ENCODE assay signal across 1 cellular context in the genomic region with DNA sequence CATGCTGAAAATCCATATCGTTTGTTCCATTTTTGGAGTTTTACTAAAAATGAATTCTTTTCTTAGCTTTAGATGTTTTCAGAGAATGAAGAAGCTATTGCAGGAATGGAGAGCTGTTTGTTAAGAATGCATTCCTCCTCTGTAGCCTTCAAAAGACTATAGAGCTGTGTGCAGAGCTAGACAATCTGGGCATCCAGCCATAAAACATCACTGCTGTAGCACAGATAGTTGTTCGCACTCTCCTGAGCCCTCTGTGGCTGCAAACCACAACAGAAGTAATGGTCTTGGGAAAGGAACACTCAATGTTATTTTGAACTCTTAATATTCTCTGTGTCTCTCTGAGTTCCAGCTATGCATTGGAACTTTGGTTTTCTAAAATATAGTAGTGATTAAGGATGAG.
TF ChIP-seq lines count a peak whose summit lies in the region.

No MANE protein-coding gene starts in this region.

TF ChIP-seq in K562, 482 proteins besides CTCF, POLR2A, EP300 and RAD21 (continued from another document and continues in another):
- TF ChIP-seq, protein P1, sequence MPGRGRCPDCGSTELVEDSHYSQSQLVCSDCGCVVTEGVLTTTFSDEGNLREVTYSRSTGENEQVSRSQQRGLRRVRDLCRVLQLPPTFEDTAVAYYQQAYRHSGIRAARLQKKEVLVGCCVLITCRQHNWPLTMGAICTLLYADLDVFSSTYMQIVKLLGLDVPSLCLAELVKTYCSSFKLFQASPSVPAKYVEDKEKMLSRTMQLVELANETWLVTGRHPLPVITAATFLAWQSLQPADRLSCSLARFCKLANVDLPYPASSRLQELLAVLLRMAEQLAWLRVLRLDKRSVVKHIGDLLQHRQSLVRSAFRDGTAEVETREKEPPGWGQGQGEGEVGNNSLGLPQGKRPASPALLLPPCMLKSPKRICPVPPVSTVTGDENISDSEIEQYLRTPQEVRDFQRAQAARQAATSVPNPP (IDR thresholded peaks at IDR 0.05; ENCODE audit: borderline replicate concordance, insufficient read depth, insufficient read length): no peak
- TF ChIP-seq ZKSCAN3 (CRISPR knock-in tag; IDR thresholded peaks at IDR 0.05) (no peak), ZNF165 (CRISPR knock-in tag; IDR thresholded peaks at IDR 0.05; ENCODE audit: borderline replicate concordance) (no peak), ELF2 (CRISPR knock-in tag; IDR thresholded peaks at IDR 0.05) (no peak), HNRNPUL1 (IDR thresholded peaks at IDR 0.05; ENCODE audit: low read length) (no peak), ZNF57 (CRISPR knock-in tag; IDR thresholded peaks at IDR 0.05) (no peak), ZNF23 (CRISPR knock-in tag; IDR thresholded peaks at IDR 0.05) (no peak), ZFPM2 (CRISPR knock-in tag; IDR thresholded peaks at IDR 0.05) (no peak), TCF3 (CRISPR knock-in tag; IDR thresholded peaks at IDR 0.05) (peak; percentile 71), MEF2D (tag; conservative IDR thresholded peaks at IDR 0.05; ENCODE audit: low read depth) (no peak), MCM5 (IDR thresholded peaks at IDR 0.05; ENCODE audit: low read depth) (no peak), CBFA2T3 (IDR thresholded peaks at IDR 0.05) (peak; percentile 68), BRD9 (IDR thresholded peaks at IDR 0.05; ENCODE audit: low read depth, partially characterized antibody) (no peak), KDM1A (IDR thresholded peaks at IDR 0.05) (peak; percentile 86 to 87), ELF4 (CRISPR knock-in tag; IDR thresholded peaks at IDR 0.05) (no peak), ZNF778 (CRISPR knock-in tag; IDR thresholded peaks at IDR 0.05) (no peak), ZNF146 (CRISPR knock-in tag; IDR thresholded peaks at IDR 0.05; ENCODE audit: unreplicated experiment) (no peak), CC2D1A (IDR thresholded peaks at IDR 0.05) (no peak), MYBL2 (IDR thresholded peaks at IDR 0.05; ENCODE audit: low read depth) (no peak), MYBL2 (CRISPR knock-in tag; IDR thresholded peaks at IDR 0.05; ENCODE audit: borderline replicate concordance) (no peak), ZBTB9 (CRISPR knock-in tag; IDR thresholded peaks at IDR 0.05) (no peak), ZNF561 (CRISPR knock-in tag; conservative IDR thresholded peaks at IDR 0.05) (no peak), ZNF551 (CRISPR knock-in tag; IDR thresholded peaks at IDR 0.05) (no peak), ZFP1 (CRISPR knock-in tag; IDR thresholded peaks at IDR 0.05) (no peak), CAMTA2 (CRISPR knock-in tag; conservative IDR thresholded peaks at IDR 0.05) (no peak), POLR2G (IDR thresholded peaks at IDR 0.05; ENCODE audit: low read depth, low read length) (no peak), ZNF24 (IDR thresholded peaks at IDR 0.05) (no peak), OTX1 (CRISPR knock-in tag; IDR thresholded peaks at IDR 0.05) (no peak), RFX1 (IDR thresholded peaks at IDR 0.05) (no peak), ARID1B (IDR thresholded peaks at IDR 0.05) (peak; percentile 62), GATA2 (CRISPR knock-in tag; IDR thresholded peaks at IDR 0.05) (no peak), AFF1 (IDR thresholded peaks at IDR 0.05; ENCODE audit: low read depth in 1 of 2, partially characterized antibody in 2 of 2) (no peak), ZNF79 (CRISPR knock-in tag; IDR thresholded peaks at IDR 0.05; ENCODE audit: low read depth) (no peak), EP400 (IDR thresholded peaks at IDR 0.05) (no peak), RAD51 (IDR thresholded peaks at IDR 0.05; ENCODE audit: borderline replicate concordance, low read depth) (no peak), ZNF140 (CRISPR knock-in tag; IDR thresholded peaks at IDR 0.05) (no peak), NR3C1 (CRISPR knock-in tag; IDR thresholded peaks at IDR 0.05) (no peak), CBFB (CRISPR knock-in tag; IDR thresholded peaks at IDR 0.05) (no peak), RHOXF2B (CRISPR knock-in tag; conservative IDR thresholded peaks at IDR 0.05) (no peak), ELF1 (tag; IDR thresholded peaks at IDR 0.05) (no peak), POLR2AphosphoS5 (IDR thresholded peaks at IDR 0.05; ENCODE audit: control insufficient read depth, insufficient read depth, low read depth, low read length) (peak; percentile 56), DNMT1 (IDR thresholded peaks at IDR 0.05) (no peak), SRSF1 (IDR thresholded peaks at IDR 0.05; ENCODE audit: low read depth, low read length) (no peak), SMARCE1 (IDR thresholded peaks at IDR 0.05) (0 out of 2 replicates have a peak, but pooled peaks have one; percentile 15), GTF2B (IDR thresholded peaks at IDR 0.05; ENCODE audit: extremely low read depth, insufficient read length) (no peak), RFX5 (IDR thresholded peaks at IDR 0.05; ENCODE audit: low read depth, low read length) (no peak), TCF15 (CRISPR knock-in tag; IDR thresholded peaks at IDR 0.05) (no peak), EZH2 (IDR thresholded peaks at IDR 0.05; ENCODE audit: borderline replicate concordance, low read depth, low read length) (no peak), XRCC4 (IDR thresholded peaks at IDR 0.05; ENCODE audit: extremely low read depth, insufficient read depth, insufficient read length) (no peak), RCOR1 (IDR thresholded peaks at IDR 0.05; ENCODE audit: borderline replicate concordance in 1 of 2, low read depth in 2 of 2, low read length in 2 of 2) (peak; percentile 66 to 90; a peak in 3 of 4 replicates), PRPF4 (IDR thresholded peaks at IDR 0.05; ENCODE audit: insufficient read depth, low read depth, low read length, poor library complexity, severe bottlenecking) (no peak)
- TF ChIP-seq, protein P2, sequence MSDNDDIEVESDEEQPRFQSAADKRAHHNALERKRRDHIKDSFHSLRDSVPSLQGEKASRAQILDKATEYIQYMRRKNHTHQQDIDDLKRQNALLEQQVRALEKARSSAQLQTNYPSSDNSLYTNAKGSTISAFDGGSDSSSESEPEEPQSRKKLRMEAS (CRISPR knock-in tag; IDR thresholded peaks at IDR 0.05): no peak
- TF ChIP-seq, protein P3, sequence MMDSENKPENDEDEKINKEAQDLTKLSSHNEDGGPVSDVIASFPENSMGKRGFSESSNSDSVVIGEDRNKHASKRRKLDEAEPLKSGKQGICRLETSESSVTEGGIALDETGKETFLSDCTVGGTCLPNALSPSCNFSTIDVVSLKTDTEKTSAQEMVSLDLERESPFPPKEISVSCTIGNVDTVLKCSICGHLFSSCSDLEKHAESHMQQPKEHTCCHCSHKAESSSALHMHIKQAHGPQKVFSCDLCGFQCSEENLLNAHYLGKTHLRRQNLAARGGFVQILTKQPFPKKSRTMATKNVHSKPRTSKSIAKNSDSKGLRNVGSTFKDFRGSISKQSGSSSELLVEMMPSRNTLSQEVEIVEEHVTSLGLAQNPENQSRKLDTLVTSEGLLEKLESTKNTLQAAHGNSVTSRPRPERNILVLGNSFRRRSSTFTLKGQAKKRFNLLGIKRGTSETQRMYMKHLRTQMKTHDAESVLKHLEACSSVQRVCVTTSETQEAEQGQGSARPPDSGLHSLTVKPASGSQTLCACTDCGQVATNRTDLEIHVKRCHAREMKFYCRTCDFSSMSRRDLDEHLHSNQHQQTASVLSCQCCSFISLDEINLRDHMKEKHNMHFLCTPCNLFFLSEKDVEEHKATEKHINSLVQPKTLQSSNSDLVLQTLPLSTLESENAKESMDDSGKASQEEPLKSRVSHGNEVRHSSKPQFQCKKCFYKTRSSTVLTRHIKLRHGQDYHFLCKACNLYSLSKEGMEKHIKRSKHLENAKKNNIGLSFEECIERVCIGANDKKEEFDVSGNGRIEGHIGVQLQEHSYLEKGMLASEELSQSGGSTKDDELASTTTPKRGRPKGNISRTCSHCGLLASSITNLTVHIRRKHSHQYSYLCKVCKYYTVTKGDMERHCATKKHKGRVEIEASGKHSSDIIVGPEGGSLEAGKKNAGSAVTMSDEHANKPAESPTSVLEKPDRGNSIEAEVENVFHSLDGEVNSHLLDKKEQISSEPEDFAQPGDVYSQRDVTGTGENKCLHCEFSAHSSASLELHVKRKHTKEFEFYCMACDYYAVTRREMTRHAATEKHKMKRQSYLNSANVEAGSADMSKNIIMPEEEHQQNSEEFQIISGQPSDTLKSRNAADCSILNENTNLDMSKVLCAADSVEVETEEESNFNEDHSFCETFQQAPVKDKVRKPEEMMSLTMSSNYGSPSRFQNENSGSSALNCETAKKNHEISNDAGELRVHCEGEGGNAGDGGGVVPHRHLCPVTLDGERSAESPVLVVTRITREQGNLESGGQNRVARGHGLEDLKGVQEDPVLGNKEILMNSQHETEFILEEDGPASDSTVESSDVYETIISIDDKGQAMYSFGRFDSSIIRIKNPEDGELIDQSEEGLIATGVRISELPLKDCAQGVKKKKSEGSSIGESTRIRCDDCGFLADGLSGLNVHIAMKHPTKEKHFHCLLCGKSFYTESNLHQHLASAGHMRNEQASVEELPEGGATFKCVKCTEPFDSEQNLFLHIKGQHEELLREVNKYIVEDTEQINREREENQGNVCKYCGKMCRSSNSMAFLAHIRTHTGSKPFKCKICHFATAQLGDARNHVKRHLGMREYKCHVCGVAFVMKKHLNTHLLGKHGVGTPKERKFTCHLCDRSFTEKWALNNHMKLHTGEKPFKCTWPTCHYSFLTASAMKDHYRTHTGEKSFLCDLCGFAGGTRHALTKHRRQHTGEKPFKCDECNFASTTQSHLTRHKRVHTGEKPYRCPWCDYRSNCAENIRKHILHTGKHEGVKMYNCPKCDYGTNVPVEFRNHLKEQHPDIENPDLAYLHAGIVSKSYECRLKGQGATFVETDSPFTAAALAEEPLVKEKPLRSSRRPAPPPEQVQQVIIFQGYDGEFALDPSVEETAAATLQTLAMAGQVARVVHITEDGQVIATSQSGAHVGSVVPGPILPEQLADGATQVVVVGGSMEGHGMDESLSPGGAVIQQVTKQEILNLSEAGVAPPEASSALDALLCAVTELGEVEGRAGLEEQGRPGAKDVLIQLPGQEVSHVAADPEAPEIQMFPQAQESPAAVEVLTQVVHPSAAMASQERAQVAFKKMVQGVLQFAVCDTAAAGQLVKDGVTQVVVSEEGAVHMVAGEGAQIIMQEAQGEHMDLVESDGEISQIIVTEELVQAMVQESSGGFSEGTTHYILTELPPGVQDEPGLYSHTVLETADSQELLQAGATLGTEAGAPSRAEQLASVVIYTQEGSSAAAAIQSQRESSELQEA (IDR thresholded peaks at IDR 0.05; ENCODE audit: low read depth): no peak
- TF ChIP-seq, protein P4, sequence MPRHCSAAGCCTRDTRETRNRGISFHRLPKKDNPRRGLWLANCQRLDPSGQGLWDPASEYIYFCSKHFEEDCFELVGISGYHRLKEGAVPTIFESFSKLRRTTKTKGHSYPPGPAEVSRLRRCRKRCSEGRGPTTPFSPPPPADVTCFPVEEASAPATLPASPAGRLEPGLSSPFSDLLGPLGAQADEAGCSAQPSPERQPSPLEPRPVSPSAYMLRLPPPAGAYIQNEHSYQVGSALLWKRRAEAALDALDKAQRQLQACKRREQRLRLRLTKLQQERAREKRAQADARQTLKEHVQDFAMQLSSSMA (CRISPR knock-in tag; IDR thresholded peaks at IDR 0.05): no peak
